In genomic region chr5:174723979-174724483, GRCh38 we compare ENCODE assay signal across 8 cellular contexts. TPM values are rescaled to one million over a fixed set of nuclear protein-coding genes. Genes with fewer than 3 reads are reported as not detected.
DNase-seq lines count a peak whose midpoint lies in the region; ATAC-seq and TF ChIP-seq lines count a peak whose summit lies in the region.

No MANE protein-coding gene starts in this region.

- peak overlapping the region; percentile 88 for H3K4me3 ChIP-seq in BE2C (ENCODE audit: low read depth, low read length)
- H3K4me3 ChIP-seq in NT2/D1 (ENCODE audit: insufficient read length, low read depth), result peak overlapping the region; percentile 26
- peak overlapping the region; percentile 29 for H3K4me3 ChIP-seq in effector memory CD4-positive, alpha-beta T cell (ENCODE audit: insufficient read depth, low read depth, low read length, poor library complexity, severe bottlenecking)

- H3K4me1 ChIP-seq in BE2C (peaks cover 13% of the 10 kb centered on the region), NT2/D1 (ENCODE audit: insufficient read depth, insufficient read length) (peaks cover 7% of the 10 kb centered on the region)
- no peaks in the 10 kb centered on the region for H3K4me1 ChIP-seq in effector memory CD4-positive, alpha-beta T cell (ENCODE audit: control insufficient read depth, insufficient read depth, low read length, poor library complexity, severe bottlenecking)

- H3K27me3 Mint-ChIP-seq in natural killer cell treated with Interleukin-12 subunit alpha and Interleukin-12 subunit beta and Interleukin-15 and Interleukin-18, amount 100 ng/mL, for 72 hours, result peaks cover 52 to 78% of the 10 kb centered on the region in 2 donors

- peaks cover 12% of the 10 kb centered on the region for H3K27me3 ChIP-seq in BE2C
- H3K27me3 ChIP-seq in NT2/D1 (ENCODE audit: insufficient read depth, insufficient read length), result peaks cover 60% of the 10 kb centered on the region
- H3K27me3 ChIP-seq in effector memory CD4-positive, alpha-beta T cell (replicated peaks; ENCODE audit: control insufficient read depth, insufficient read depth, low read length, poor library complexity, severe bottlenecking), result peaks cover 41% of the 10 kb centered on the region

- H3K9me3 ChIP-seq in BE2C (no peaks in the 10 kb centered on the region), NT2/D1 (ENCODE audit: insufficient read depth, low read length) (no peaks in the 10 kb centered on the region)
- H3K9me3 ChIP-seq in effector memory CD4-positive, alpha-beta T cell (ENCODE audit: control insufficient read depth, low read length), result no peaks in the 10 kb centered on the region

- no peak overlapping the region for H3K27ac ChIP-seq in effector memory CD4-positive, alpha-beta T cell (ENCODE audit: insufficient read depth, low read length, poor library complexity, severe bottlenecking)

- peak; percentile 32 for DNase-seq in BE2C
- DNase-seq in NT2/D1 (ENCODE audit: low read depth, low spot score), result no peak
- no peak for DNase-seq in effector memory CD4-positive, alpha-beta T cell
- no peak for DNase-seq in natural killer cell treated with Interleukin-12 subunit alpha and Interleukin-12 subunit beta and Interleukin-15 and Interleukin-18, amount 100 ng/mL, for 72 hours (ENCODE audit: low spot score)
- DNase-seq in effector CD8-positive, alpha-beta T cell (lab: John Stamatoyannopoulos, UW), result no peak
- DNase-seq in DMS53 treated with DMSO at 0.1 percent for 48 hours (lab: John Stamatoyannopoulos, UW; ENCODE audit: unreplicated experiment), result no peak
- DNase-seq in cerebellum (ENCODE audit: low spot score), result no peak

- H3K4me1 Mint-ChIP-seq in natural killer cell treated with Interleukin-12 subunit alpha and Interleukin-12 subunit beta and Interleukin-15 and Interleukin-18, amount 100 ng/mL, for 72 hours (ENCODE audit: low read depth in 2 of 2), result peaks cover 4 to 5% of the 10 kb centered on the region in 2 donors

- H3K9ac ChIP-seq in NT2/D1 (ENCODE audit: insufficient read length, low read depth), result peak overlapping the region; percentile 8

- peaks cover 4% of the 10 kb centered on the region for H3K9me3 Mint-ChIP-seq in natural killer cell treated with Interleukin-12 subunit alpha and Interleukin-12 subunit beta and Interleukin-15 and Interleukin-18, amount 100 ng/mL, for 72 hours

- H3K36me3 Mint-ChIP-seq in natural killer cell treated with Interleukin-12 subunit alpha and Interleukin-12 subunit beta and Interleukin-15 and Interleukin-18, amount 100 ng/mL, for 72 hours, result peaks cover 6% of the 10 kb centered on the region

- peak overlapping the region; percentile 82 for H3K4me3 Mint-ChIP-seq in natural killer cell treated with Interleukin-12 subunit alpha and Interleukin-12 subunit beta and Interleukin-15 and Interleukin-18, amount 100 ng/mL, for 72 hours

- TF ChIP-seq CTCF in BE2C (IDR thresholded peaks at IDR 0.05; ENCODE audit: low read depth, low read length), result no peak

- ATAC-seq in natural killer cell treated with Interleukin-12 subunit alpha and Interleukin-12 subunit beta and Interleukin-15 and Interleukin-18, amount 100 ng/mL, for 72 hours, result no peak
- no peak for ATAC-seq in GM21529 (IDR thresholded peaks at IDR 0.05; ENCODE audit: unreplicated experiment)

- H3K36me3 ChIP-seq in BE2C, result 0 out of 2 replicates have a peak, but pooled peaks cover 4% of the 10 kb centered on the region
- peaks cover 17% of the 10 kb centered on the region for H3K36me3 ChIP-seq in NT2/D1 (ENCODE audit: insufficient read depth, insufficient read length, low read length)
- no peaks in the 10 kb centered on the region for H3K36me3 ChIP-seq in effector memory CD4-positive, alpha-beta T cell (ENCODE audit: control insufficient read depth, insufficient read depth, low read length)

- H3K27ac Mint-ChIP-seq in natural killer cell treated with Interleukin-12 subunit alpha and Interleukin-12 subunit beta and Interleukin-15 and Interleukin-18, amount 100 ng/mL, for 72 hours, result no peak overlapping the region

RNA-seq across cellular contexts. Expression of gene MSX2, which starts 0.4 kb away (rescaled TPM):
- polyA plus RNA-seq in BE2C (2012; ENCODE audit: insufficient read depth, insufficient read length, low read depth), result 26.4 TPM
- not detected for total RNA-seq in natural killer cell treated with Interleukin-12 subunit alpha and Interleukin-12 subunit beta and Interleukin-15 and Interleukin-18, amount 100 ng/mL, for 72 hours
- total RNA-seq in cerebellum, result 6.6 TPM

Comparison
In these comparisons a context has a peak if more than half of its experiments do, and no peak if none do; other contexts are left out.
1. H3K4me3 ChIP-seq: peak in every context shown above with its lines; median percentile 88 in BE2C; 29 in effector memory CD4-positive, alpha-beta T cell; 26 in NT2/D1.